11 cellular contexts compared by ENCODE assay signal in the genomic region with DNA sequence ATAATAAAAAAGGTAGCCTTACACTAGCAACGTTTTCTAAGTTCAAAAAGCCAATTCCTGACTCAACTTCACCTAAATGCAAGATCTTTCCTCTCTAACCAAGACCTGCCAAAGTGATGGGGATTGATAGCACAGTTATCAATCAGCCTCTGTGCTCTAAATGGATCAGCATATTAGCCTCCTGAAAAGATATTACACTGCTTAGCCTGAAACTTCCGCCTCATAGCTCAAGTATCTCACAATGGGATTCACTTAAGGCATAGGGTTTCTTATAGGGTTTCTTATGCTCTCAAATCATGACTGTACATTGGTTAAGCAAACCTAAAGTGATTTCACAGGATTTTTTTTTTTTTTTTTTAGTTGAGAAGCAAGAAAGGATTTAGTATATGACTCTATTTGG. TPM values are rescaled to one million over a fixed set of nuclear protein-coding genes. Genes with fewer than 3 reads are reported as not detected.
DNase-seq lines count a peak whose midpoint lies in the region; ATAC-seq and TF ChIP-seq lines count a peak whose summit lies in the region.
"Had no signal": no experiment of that assay in that cellular context is flagged by ENCODE, and none has a peak within 500 bp of the region (broad histone marks: within the 10 kb centered on the region; RNA-seq: fewer than 3 reads in every experiment).

No MANE protein-coding gene starts in this region.

- ATAC-seq in GM19467 (IDR thresholded peaks at IDR 0.05; ENCODE audit: unreplicated experiment) (peak; percentile 5), HG03159 (IDR thresholded peaks at IDR 0.05; ENCODE audit: unreplicated experiment) (no peak)
- no peak for ATAC-seq in activated CD8-positive, alpha-beta T cell treated with anti-CD3 and anti-CD28 coated beads, Interleukin-2, amount 10 ng/mL, durations not matched to agents 7 days and 5 days

- H3K27ac Mint-ChIP-seq in activated CD8-positive, alpha-beta T cell treated with anti-CD3 and anti-CD28 coated beads, Interleukin-2, amount 10 ng/mL, durations not matched to agents 7 days and 5 days = peak overlapping the region; percentile 93
- H3K27ac Mint-ChIP-seq in mesothelial cell of epicardium = peak overlapping the region; percentile 88

- CTCF ChIA-PET in activated CD8-positive, alpha-beta T cell treated with anti-CD3 and anti-CD28 coated beads, Interleukin-2, amount 10 ng/mL, durations not matched to agents 7 days and 5 days (lab: Charles Lee) = interaction anchor here (1.6 to 3.3 kb wide), 3 partner anchors 37 to 126 kb away, joined by 4 to 13 read pairs (median 5); a partner anchor contains a TSS

- peak overlapping the region; percentile 89 for H3K4me3 ChIP-seq in ACC112 (ENCODE audit: low read depth, low read length)

- TF ChIP-seq CTCF in mesothelial cell of epicardium (IDR thresholded peaks at IDR 0.05; ENCODE audit: unreplicated experiment) = no peak

- no peaks in the 10 kb centered on the region for H3K36me3 ChIP-seq in ACC112 (ENCODE audit: insufficient read depth, low read length)
- H3K36me3 ChIP-seq: uterus had no signal

- H3K36me3 Mint-ChIP-seq in activated CD8-positive, alpha-beta T cell treated with anti-CD3 and anti-CD28 coated beads, Interleukin-2, amount 10 ng/mL, durations not matched to agents 7 days and 5 days (ENCODE audit: low read depth) = no peaks in the 10 kb centered on the region
- H3K36me3 Mint-ChIP-seq in mesothelial cell of epicardium = no peaks in the 10 kb centered on the region

- no peak for DNase-seq in activated CD8-positive, alpha-beta T cell treated with anti-CD3 and anti-CD28 coated beads, Interleukin-2, amount 10 ng/mL, durations not matched to agents 7 days and 5 days
- DNase-seq in mesothelial cell of epicardium (ENCODE audit: low spot score in 2 of 2, unreplicated experiment in 2 of 2) (no peak), COLO668 (lab: John Stamatoyannopoulos, UW; ENCODE audit: unreplicated experiment) (no peak), DMS79 treated with DMSO at 0.1 percent for 48 hours (lab: John Stamatoyannopoulos, UW) (no peak), UCSD-AML1 (lab: John Stamatoyannopoulos, UW; ENCODE audit: unreplicated experiment) (no peak)
- DNase-seq: uterus had no signal

- peaks cover 32% of the 10 kb centered on the region for H3K4me1 Mint-ChIP-seq in activated CD8-positive, alpha-beta T cell treated with anti-CD3 and anti-CD28 coated beads, Interleukin-2, amount 10 ng/mL, durations not matched to agents 7 days and 5 days (ENCODE audit: low read depth)
- peaks cover 27% of the 10 kb centered on the region for H3K4me1 Mint-ChIP-seq in mesothelial cell of epicardium

- peak overlapping the region; percentile 88 for H3K4me3 Mint-ChIP-seq in activated CD8-positive, alpha-beta T cell treated with anti-CD3 and anti-CD28 coated beads, Interleukin-2, amount 10 ng/mL, durations not matched to agents 7 days and 5 days
- peak overlapping the region; percentile 88 for H3K4me3 Mint-ChIP-seq in mesothelial cell of epicardium

- no peaks in the 10 kb centered on the region for H3K79me2 ChIP-seq in ACC112 (ENCODE audit: control insufficient read depth, insufficient read depth, low read length, unreplicated experiment)

- H3K27me3 Mint-ChIP-seq in activated CD8-positive, alpha-beta T cell treated with anti-CD3 and anti-CD28 coated beads, Interleukin-2, amount 10 ng/mL, durations not matched to agents 7 days and 5 days (ENCODE audit: low read depth) = no peaks in the 10 kb centered on the region
- no peaks in the 10 kb centered on the region for H3K27me3 Mint-ChIP-seq in mesothelial cell of epicardium (ENCODE audit: low read depth)

- H3K4me1 ChIP-seq in ACC112 (ENCODE audit: control insufficient read depth, insufficient read depth, low read length, unreplicated experiment) = peaks cover 37% of the 10 kb centered on the region
- H3K4me1 ChIP-seq: uterus had no signal

- no peak overlapping the region for H3K27ac ChIP-seq in ACC112 (ENCODE audit: low read depth, low read length)

- POLR2A ChIA-PET in activated CD8-positive, alpha-beta T cell treated with anti-CD3 and anti-CD28 coated beads, Interleukin-2, amount 10 ng/mL, durations not matched to agents 7 days and 5 days (lab: Charles Lee) = interaction anchor here (1.3 to 1.9 kb wide), 3 partner anchors 8 to 123 kb away, joined by 3 to 6 read pairs (median 5); a partner anchor contains a TSS

- H2AFZ ChIP-seq in ACC112 (ENCODE audit: low read length, unreplicated experiment) = peak overlapping the region; percentile 68

- no peaks in the 10 kb centered on the region for H3K27me3 ChIP-seq in ACC112 (ENCODE audit: insufficient read depth, low read length)
- H3K27me3 ChIP-seq: uterus had no signal

- no peaks in the 10 kb centered on the region for H3K9me3 Mint-ChIP-seq in activated CD8-positive, alpha-beta T cell treated with anti-CD3 and anti-CD28 coated beads, Interleukin-2, amount 10 ng/mL, durations not matched to agents 7 days and 5 days (ENCODE audit: insufficient read depth)
- no peaks in the 10 kb centered on the region for H3K9me3 Mint-ChIP-seq in mesothelial cell of epicardium
- H3K9me3 Mint-ChIP-seq: neural crest cell had no signal

RNA-seq across cellular contexts. Expression of a gene that starts 0.4 kb away (rescaled TPM):
- 1 to 10 TPM; 6.6 to 7.4 TPM for total RNA-seq in activated CD8-positive, alpha-beta T cell treated with anti-CD3 and anti-CD28 coated beads, Interleukin-2, amount 10 ng/mL, durations not matched to agents 7 days and 5 days
- total RNA-seq in mesothelial cell of epicardium = 2.7 to 4.2 TPM (median 3.8 TPM) in 3 replicates
- total RNA-seq: G401 had no signal
